1 cellular context compared by ENCODE assay signal in genomic region chr15:75903331-75904240, GRCh38.
A peak's percentile ranks its signal among the peaks of the same experiment; 100 is the strongest.
TF ChIP-seq lines count a peak whose summit lies in the region.

Gene FBXO22, plus strand, starts transcription at chr15:75903878. Its CDS starts 86 bp downstream, at chr15:75903964.

TF ChIP-seq in K562, 482 proteins besides CTCF, POLR2A, EP300 and RAD21 (continued from another document and continues in another):
- TF ChIP-seq IRF9 (tag; IDR thresholded peaks at IDR 0.05): no peak
- TF ChIP-seq FOXA3 (CRISPR knock-in tag; conservative IDR thresholded peaks at IDR 0.05 in 1 of 2, IDR thresholded peaks at IDR 0.05 in 1 of 2): no peak
- TF ChIP-seq NFE2L1 (tag; IDR thresholded peaks at IDR 0.05; ENCODE audit: borderline replicate concordance, low read depth): no peak
- peak; percentile 65; the same call in 1 of the 2 replicates for TF ChIP-seq SOX6 (IDR thresholded peaks at IDR 0.05)
- no peak for TF ChIP-seq HBP1 (CRISPR knock-in tag; IDR thresholded peaks at IDR 0.05)
- TF ChIP-seq FOXP4 (CRISPR knock-in tag; IDR thresholded peaks at IDR 0.05; ENCODE audit: borderline replicate concordance): no peak
- peak; percentile 100 for TF ChIP-seq GABPB1 (CRISPR knock-in tag; IDR thresholded peaks at IDR 0.05)
- TF ChIP-seq DMBX1 (CRISPR knock-in tag; IDR thresholded peaks at IDR 0.05; ENCODE audit: borderline replicate concordance): no peak
- no peak for TF ChIP-seq ZNF717 (CRISPR knock-in tag; IDR thresholded peaks at IDR 0.05)
- no peak for TF ChIP-seq ZNF277 (CRISPR knock-in tag; IDR thresholded peaks at IDR 0.05; ENCODE audit: borderline replicate concordance)
- TF ChIP-seq ESRRB (CRISPR knock-in tag; IDR thresholded peaks at IDR 0.05; ENCODE audit: borderline replicate concordance): no peak
- TF ChIP-seq MBD2 (IDR thresholded peaks at IDR 0.05; ENCODE audit: borderline replicate concordance, low read depth): peak; percentile 78
- TF ChIP-seq ZNF318 (IDR thresholded peaks at IDR 0.05; ENCODE audit: borderline replicate concordance in 1 of 2, low read depth in 1 of 2): no peak
- peak in 1 of 2 experiments; percentile 55; a peak in 1 of 4 replicates for TF ChIP-seq NONO (IDR thresholded peaks at IDR 0.05; ENCODE audit: low read depth in 2 of 2, low read length in 1 of 2)
- TF ChIP-seq NR4A1 (CRISPR knock-in tag; IDR thresholded peaks at IDR 0.05): no peak
- TF ChIP-seq NR4A1 (tag; IDR thresholded peaks at IDR 0.05): no peak
- TF ChIP-seq FOXA1 (IDR thresholded peaks at IDR 0.05; ENCODE audit: borderline replicate concordance): no peak
- TF ChIP-seq SIRT6 (IDR thresholded peaks at IDR 0.05; ENCODE audit: low read depth, low read length): no peak
- TF ChIP-seq ZNF75A (CRISPR knock-in tag; IDR thresholded peaks at IDR 0.05): no peak
- TF ChIP-seq TSHZ1 (CRISPR knock-in tag; IDR thresholded peaks at IDR 0.05): no peak
- TF ChIP-seq SMAD1 (IDR thresholded peaks at IDR 0.05; ENCODE audit: low read depth, low read length, partially characterized antibody): no peak
- TF ChIP-seq CHAMP1 (IDR thresholded peaks at IDR 0.05): no peak
- peak; percentile 89 for TF ChIP-seq C11orf30 (IDR thresholded peaks at IDR 0.05; ENCODE audit: low read depth)
- no peak for TF ChIP-seq PURB (CRISPR knock-in tag; IDR thresholded peaks at IDR 0.05; ENCODE audit: low read depth)
- TF ChIP-seq RBM25 (IDR thresholded peaks at IDR 0.05; ENCODE audit: low read depth, low read length, severe bottlenecking): no peak
- no peak for TF ChIP-seq POLR3G (IDR thresholded peaks at IDR 0.05; ENCODE audit: extremely low read depth, insufficient read length, insufficient replicate concordance)
- TF ChIP-seq NFE2 (IDR thresholded peaks at IDR 0.05; ENCODE audit: low read depth): 0 out of 2 replicates have a peak, but pooled peaks have one; percentile 18
- TF ChIP-seq MCM2 (IDR thresholded peaks at IDR 0.05; ENCODE audit: low read depth): no peak
- no peak for TF ChIP-seq CBFB (CRISPR knock-in tag; IDR thresholded peaks at IDR 0.05)
- TF ChIP-seq RBM34 (IDR thresholded peaks at IDR 0.05; ENCODE audit: borderline replicate concordance, insufficient read depth, low read length): no peak
- no peak for TF ChIP-seq COPS2 (conservative IDR thresholded peaks at IDR 0.05)
- no peak for TF ChIP-seq MAFK (IDR thresholded peaks at IDR 0.05; ENCODE audit: low read length)
- TF ChIP-seq ARID2 (IDR thresholded peaks at IDR 0.05): no peak
- no peak for TF ChIP-seq PTTG1 (tag; IDR thresholded peaks at IDR 0.05; ENCODE audit: low read depth)
- TF ChIP-seq TCF3 (CRISPR knock-in tag; IDR thresholded peaks at IDR 0.05): no peak; the same call in 1 of the 2 replicates
- no peak for TF ChIP-seq GABPB2 (CRISPR knock-in tag; conservative IDR thresholded peaks at IDR 0.05)
- 0 out of 2 replicates have a peak, but pooled peaks have one; percentile 14 for TF ChIP-seq SPI1 (IDR thresholded peaks at IDR 0.05; ENCODE audit: borderline replicate concordance, low read depth, low read length)
- TF ChIP-seq HCFC1 (IDR thresholded peaks at IDR 0.05; ENCODE audit: low read depth, low read length): peak; percentile 80
- peak; percentile 27; the same call in 1 of the 2 replicates for TF ChIP-seq RFX1 (IDR thresholded peaks at IDR 0.05)
- 0 out of 2 replicates have a peak, but pooled peaks have one; percentile 21 for TF ChIP-seq NCOR1 (IDR thresholded peaks at IDR 0.05)
- TF ChIP-seq GATA2 (CRISPR knock-in tag; IDR thresholded peaks at IDR 0.05): no peak
